In the genomic region with DNA sequence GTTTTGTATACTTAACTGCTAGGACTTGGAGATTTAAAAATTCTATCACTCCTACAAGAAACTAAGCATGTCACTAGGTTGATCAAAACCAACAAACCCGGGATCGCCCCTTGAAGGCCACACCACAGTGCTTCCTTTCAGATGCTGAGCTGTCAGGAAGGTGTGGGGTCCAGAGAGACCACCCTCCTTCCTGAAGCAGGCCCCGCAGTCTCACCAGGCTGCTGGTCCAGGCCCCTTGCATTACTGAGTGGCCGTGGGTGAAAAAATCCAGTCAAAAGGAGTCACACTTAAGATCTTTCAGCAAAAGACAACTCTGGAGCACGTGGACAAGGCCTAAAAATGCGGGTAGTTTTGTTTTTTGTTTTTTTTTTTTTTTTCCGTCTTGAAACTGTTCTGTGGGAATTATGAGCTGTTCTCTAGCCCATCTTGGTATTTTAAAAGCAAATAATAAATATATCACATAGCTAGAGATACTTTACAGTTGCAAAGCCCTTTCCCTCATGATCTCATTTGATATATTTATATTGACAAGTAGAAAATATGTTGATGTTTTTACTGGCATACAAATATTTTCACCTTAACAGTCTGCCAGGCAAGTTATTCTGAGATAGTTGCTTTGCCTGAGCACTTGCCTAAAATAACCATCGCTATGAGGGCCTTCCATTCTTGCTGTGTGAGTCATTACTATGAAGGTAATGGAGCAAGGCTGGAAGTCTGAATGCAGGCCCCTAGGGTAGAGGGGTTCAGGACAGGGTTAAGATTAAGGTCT, we compare ENCODE assay signal across 11 cellular contexts.
DNase-seq lines count a peak whose midpoint lies in the region; ATAC-seq and TF ChIP-seq lines count a peak whose summit lies in the region.
"Had no signal": no experiment of that assay in that cellular context is flagged by ENCODE, and none has a peak within 500 bp of the region (broad histone marks: within the 10 kb centered on the region; RNA-seq: fewer than 3 reads in every experiment).

No MANE protein-coding gene starts in this region.

- no peaks in the 10 kb centered on the region for H3K9me3 Mint-ChIP-seq in activated CD4-positive, alpha-beta T cell treated with anti-CD3 and anti-CD28 coated beads, Interleukin-2, amount 10 ng/mL, durations not matched to agents 7 days and 5 days
- H3K9me3 Mint-ChIP-seq: activated T-helper 1 cell treated with anti-CD3 and anti-CD28 coated beads, Interleukin-12 subunit alpha, Interleukin-12 subunit beta, Interleukin-2, Interleukin-4 antibody, amounts not matched to agents 30 ng/mL and 10 ng/mL and 1 ng/mL, durations not matched to agents 14 hours and 24 hours and 36 hours had no signal

- no peaks in the 10 kb centered on the region for H3K9me3 ChIP-seq in subcutaneous abdominal adipose tissue (ENCODE audit: control insufficient read depth in 5 of 5, low read length in 5 of 5)
- H3K9me3 ChIP-seq: HAP-1 had no signal

- peaks cover 0 to 34% (median 12%) of the 10 kb centered on the region in 5 donors for H3K4me1 ChIP-seq in subcutaneous abdominal adipose tissue (ENCODE audit: control insufficient read depth in 5 of 5, insufficient read depth in 5 of 5, low read length in 5 of 5)
- H3K4me1 ChIP-seq: HAP-1 had no signal

- CTCF ChIA-PET in activated CD4-positive, alpha-beta T cell treated with anti-CD3 and anti-CD28 coated beads, Interleukin-2, amount 10 ng/mL, durations not matched to agents 7 days and 5 days (lab: Charles Lee), result interaction anchor here (0.7 to 2.8 kb wide), 3 partner anchors 9 to 95 kb away, joined by 3 to 16 read pairs (median 3); no protein-coding TSS in a partner anchor

- no peak for TF ChIP-seq CTCF in brain microvascular endothelial cell (IDR thresholded peaks at IDR 0.05; ENCODE audit: low read depth, low read length, missing control alignments)

- DNase-seq in HS-27A (ENCODE audit: low read depth) (peak; percentile 50), brain microvascular endothelial cell (peak; percentile 64), iPS DF 4.7 (ENCODE audit: extremely low read depth, low spot score) (peak; percentile 0), NCI-H2196 treated with DMSO at 0.1 percent for 48 hours (lab: John Stamatoyannopoulos, UW; ENCODE audit: unreplicated experiment) (no peak)
- DNase-seq in activated CD4-positive, alpha-beta T cell treated with anti-CD3 and anti-CD28 coated beads, Interleukin-2, amount 10 ng/mL, durations not matched to agents 7 days and 5 days, result no peak
- DNase-seq: hypothalamus had no signal

- peak overlapping the region; percentile 52 for H3K27ac ChIP-seq in brain microvascular endothelial cell
- H3K27ac ChIP-seq in subcutaneous abdominal adipose tissue (ENCODE audit: low read depth, low read length), result peak overlapping the region; percentile 14

- ATAC-seq in HG02571 (IDR thresholded peaks at IDR 0.05; ENCODE audit: unreplicated experiment) (no peak), HG03520 (IDR thresholded peaks at IDR 0.05; ENCODE audit: unreplicated experiment) (no peak)

- H3K36me3 Mint-ChIP-seq in activated CD4-positive, alpha-beta T cell treated with anti-CD3 and anti-CD28 coated beads, Interleukin-2, amount 10 ng/mL, durations not matched to agents 7 days and 5 days (ENCODE audit: low read depth), result peaks cover 52% of the 10 kb centered on the region

- H3K4me3 Mint-ChIP-seq in activated CD4-positive, alpha-beta T cell treated with anti-CD3 and anti-CD28 coated beads, Interleukin-2, amount 10 ng/mL, durations not matched to agents 7 days and 5 days, result no peak overlapping the region
- H3K4me3 Mint-ChIP-seq: activated T-helper 1 cell treated with anti-CD3 and anti-CD28 coated beads, Interleukin-12 subunit alpha, Interleukin-12 subunit beta, Interleukin-2, Interleukin-4 antibody, amounts not matched to agents 30 ng/mL and 10 ng/mL and 1 ng/mL, durations not matched to agents 14 hours and 24 hours and 36 hours had no signal

- POLR2A ChIA-PET in activated CD4-positive, alpha-beta T cell treated with anti-CD3 and anti-CD28 coated beads, Interleukin-2, amount 10 ng/mL, durations not matched to agents 7 days and 5 days (lab: Charles Lee), result no interaction called here

- H3K4me3 ChIP-seq in brain microvascular endothelial cell (ENCODE audit: low read depth, low read length) (no peak overlapping the region), subcutaneous abdominal adipose tissue (ENCODE audit: low read depth in 1 of 5, low read length in 5 of 5) (no peak overlapping the region)
- H3K4me3 ChIP-seq: HAP-1 had no signal

- H3K4me1 Mint-ChIP-seq in activated CD4-positive, alpha-beta T cell treated with anti-CD3 and anti-CD28 coated beads, Interleukin-2, amount 10 ng/mL, durations not matched to agents 7 days and 5 days, result peaks cover 1% of the 10 kb centered on the region

- in situ Hi-C loops in brain microvascular endothelial cell (cut with HindIII; ENCODE audit: low pct_ligation_motif_present, low sequenced_read_pairs), result no loop called here

- no peak overlapping the region for H3K9ac ChIP-seq in subcutaneous abdominal adipose tissue (ENCODE audit: low read length in 5 of 5)

- no peaks in the 10 kb centered on the region for H3K36me3 ChIP-seq in brain microvascular endothelial cell (replicated peaks)
- peaks cover 0 to 4% (median 0%) of the 10 kb centered on the region in 5 donors for H3K36me3 ChIP-seq in subcutaneous abdominal adipose tissue (ENCODE audit: control insufficient read depth in 5 of 5, insufficient read depth in 5 of 5, low read length in 5 of 5)
- H3K36me3 ChIP-seq: HAP-1 had no signal

- no peaks in the 10 kb centered on the region for H3K27me3 ChIP-seq in brain microvascular endothelial cell (replicated peaks)
- H3K27me3 ChIP-seq in subcutaneous abdominal adipose tissue (ENCODE audit: control insufficient read depth in 5 of 5, insufficient read depth in 4 of 5, low read length in 5 of 5), result no peaks in the 10 kb centered on the region

- H3K27me3 Mint-ChIP-seq in activated CD4-positive, alpha-beta T cell treated with anti-CD3 and anti-CD28 coated beads, Interleukin-2, amount 10 ng/mL, durations not matched to agents 7 days and 5 days, result no peaks in the 10 kb centered on the region

- no peak overlapping the region for H3K27ac Mint-ChIP-seq in activated CD4-positive, alpha-beta T cell treated with anti-CD3 and anti-CD28 coated beads, Interleukin-2, amount 10 ng/mL, durations not matched to agents 7 days and 5 days
- H3K27ac Mint-ChIP-seq: activated T-helper 1 cell treated with anti-CD3 and anti-CD28 coated beads, Interleukin-12 subunit alpha, Interleukin-12 subunit beta, Interleukin-2, Interleukin-4 antibody, amounts not matched to agents 30 ng/mL and 10 ng/mL and 1 ng/mL, durations not matched to agents 14 hours and 24 hours and 36 hours had no signal

Comparison
In these comparisons a context has a peak if more than half of its experiments do, and no peak if none do; other contexts are left out.
1. DNase-seq: peak in HS-27A (single experiment), brain microvascular endothelial cell (single experiment) and iPS DF 4.7 (single experiment); none in NCI-H2196 treated with DMSO at 0.1 percent for 48 hours (single experiment) and activated CD4-positive, alpha-beta T cell treated with anti-CD3 and anti-CD28 coated beads, Interleukin-2, amount 10 ng/mL, durations not matched to agents 7 days and 5 days (single experiment).